ENCODE assay signal across 20 cellular contexts in the genomic region with DNA sequence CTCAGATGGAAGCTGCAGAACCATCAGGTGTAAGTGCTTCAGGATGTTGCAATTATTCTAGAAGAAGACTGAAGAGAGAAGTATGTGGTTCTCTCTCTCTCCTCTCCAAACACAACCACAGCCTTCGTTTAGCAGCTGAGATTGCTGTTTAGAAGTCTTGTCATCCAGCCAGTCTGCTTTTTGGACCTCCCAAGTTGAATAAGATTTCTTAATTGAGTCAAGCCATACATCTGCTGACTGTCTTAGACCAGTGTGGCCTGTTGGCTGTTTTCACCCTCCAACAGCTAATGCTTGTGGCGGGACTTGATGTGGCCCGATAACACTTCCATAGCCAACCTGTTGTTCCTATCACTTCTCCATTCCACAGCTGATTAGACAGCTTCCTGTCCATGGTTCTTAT.
DNase-seq lines count a peak whose midpoint lies in the region; ATAC-seq and TF ChIP-seq lines count a peak whose summit lies in the region.
"Had no signal": no experiment of that assay in that cellular context is flagged by ENCODE, and none has a peak within 500 bp of the region (broad histone marks: within the 10 kb centered on the region; RNA-seq: fewer than 3 reads in every experiment).

No MANE protein-coding gene starts in this region.

- H3K4me3 ChIP-seq in BJ (ENCODE audit: low read depth, low read length) (no peak overlapping the region), fibroblast of mammary gland (ENCODE audit: control insufficient read depth, low read depth, low read length) (no peak overlapping the region), prostate gland (no peak overlapping the region)
- H3K4me3 ChIP-seq: gastrocnemius medialis, spleen, thyroid gland had no signal

- TF ChIP-seq CTCF in BJ (IDR thresholded peaks at IDR 0.05; ENCODE audit: insufficient read depth, low read depth, low read length) (no peak), fibroblast of mammary gland (conservative IDR thresholded peaks at IDR 0.05; ENCODE audit: control insufficient read depth, insufficient read depth, low read depth, low read length) (no peak), prostate gland (IDR thresholded peaks at IDR 0.05) (no peak)

- H3K27ac ChIP-seq in prostate gland = no peak overlapping the region
- H3K27ac ChIP-seq: gastrocnemius medialis, spleen, thyroid gland had no signal

- POLR2A ChIA-PET in BJ (lab: Charles Lee) = interaction anchor here (0.5 kb wide), 1 partner anchor 180 kb away, joined by 5 read pairs; no protein-coding TSS in a partner anchor

- no peaks in the 10 kb centered on the region for H3K9me3 ChIP-seq in prostate gland
- H3K9me3 ChIP-seq: gastrocnemius medialis, thyroid gland had no signal

- CTCF ChIA-PET in BJ (lab: Yijun Ruan, JAX) = interaction anchor here (0.6 to 1.6 kb wide), 4 partner anchors 91 to 178 kb away, joined by 3 to 4 read pairs (median 3); a partner anchor contains a TSS

- 81% methylated on average over 3 of the region's 3 CpGs for WGBS in prostate gland

- no peak for ATAC-seq in HG03135 (IDR thresholded peaks at IDR 0.05; ENCODE audit: unreplicated experiment)
- no peak for ATAC-seq in HG03354 (IDR thresholded peaks at IDR 0.05; ENCODE audit: poor library complexity, severe bottlenecking, unreplicated experiment)
- ATAC-seq: activated CD8-positive, alpha-beta T cell treated with anti-CD3 and anti-CD28 coated beads, Interleukin-2, amount 10 ng/mL, durations not matched to agents 7 days and 5 days; activated T-cell treated with anti-CD3 and anti-CD28 coated beads, Interleukin-2, amount 50 U/mL, for 72 hours; gastrocnemius medialis had no signal

- H3K36me3 ChIP-seq in BJ (ENCODE audit: control insufficient read depth, insufficient read depth, low read length) (no peaks in the 10 kb centered on the region), prostate gland (no peaks in the 10 kb centered on the region)
- H3K36me3 ChIP-seq: gastrocnemius medialis, spleen, thyroid gland had no signal

- TF ChIP-seq POLR2A in prostate gland (IDR thresholded peaks at IDR 0.05) = no peak

- intact Hi-C loops in prostate gland (cut with DNase I) = no loop called here

- no peaks in the 10 kb centered on the region for H3K4me1 ChIP-seq in prostate gland (replicated peaks)
- H3K4me1 ChIP-seq: gastrocnemius medialis, spleen had no signal

- DNase-seq in BJ (ENCODE audit: low read depth) (peak; percentile 50), RPMI8226 (peak; percentile 33), fibroblast of mammary gland (ENCODE audit: low read depth) (peak; percentile 84), renal cortical epithelial cell (ENCODE audit: low read depth) (peak; percentile 41), SIG-M5 (lab: John Stamatoyannopoulos, UW) (no peak), prostate gland (ENCODE audit: low spot score) (no peak)
- DNase-seq: activated CD8-positive, alpha-beta T cell treated with anti-CD3 and anti-CD28 coated beads, Interleukin-2, amount 10 ng/mL, durations not matched to agents 7 days and 5 days; activated naive CD8-positive, alpha-beta T cell treated with anti-CD3 and anti-CD28 coated beads, Interleukin-2, amount 10 ng/mL, durations not matched to agents 7 days and 5 days; activated T-cell treated with anti-CD3 and anti-CD28 coated beads, Interleukin-2, amount 50 U/mL, for 72 hours; CD4-positive, alpha-beta T cell; DMS53; effector CD4-positive, alpha-beta T cell; gastrocnemius medialis; H9; NCI-H1930; NCI-H446 treated with DMSO at 0.1 percent for 48 hours; spleen; thyroid gland had no signal

- H3K27me3 ChIP-seq in BJ (ENCODE audit: control insufficient read depth, insufficient read depth, low read length) (no peaks in the 10 kb centered on the region), prostate gland (replicated peaks; ENCODE audit: insufficient read depth) (no peaks in the 10 kb centered on the region)
- H3K27me3 ChIP-seq: gastrocnemius medialis, spleen, thyroid gland had no signal

Comparison
In these comparisons a context has a peak if more than half of its experiments do, and no peak if none do; other contexts are left out.
1. DNase-seq: peak in BJ (single experiment), RPMI8226 (single experiment), fibroblast of mammary gland (single experiment) and renal cortical epithelial cell (single experiment); none in SIG-M5 (single experiment) and prostate gland (single experiment).